7 cellular contexts compared by ENCODE assay signal in genomic region chr16:88157686-88158085, GRCh38.
DNase-seq lines count a peak whose midpoint lies in the region; ATAC-seq and TF ChIP-seq lines count a peak whose summit lies in the region.
"Not testable (repeated sequence)": the region's sequence is repeated elsewhere in the genome, so short reads cannot be mapped to it uniquely, and the experiment has no call there.

No MANE protein-coding gene starts in this region.

- TF ChIP-seq CTCF in endodermal cell (conservative IDR thresholded peaks at IDR 0.05); lower lobe of right lung (IDR thresholded peaks at IDR 0.05); ovary (IDR thresholded peaks at IDR 0.05); sigmoid colon (IDR thresholded peaks at IDR 0.05); suprapubic skin (IDR thresholded peaks at IDR 0.05): not testable (repeated sequence)

- not testable (repeated sequence) for H3K27me3 ChIP-seq in endodermal cell (ENCODE audit: control insufficient read depth, insufficient read depth, low read length, poor library complexity, severe bottlenecking); lower lobe of right lung (ENCODE audit: low read depth); ovary; sigmoid colon; suprapubic skin; aorta (ENCODE audit: control insufficient read depth in 1 of 2, insufficient read depth in 2 of 2, low read length in 1 of 2)

- H3K4me3 ChIP-seq in endodermal cell (ENCODE audit: low read length); lower lobe of right lung; ovary; sigmoid colon; suprapubic skin; aorta (ENCODE audit: low read length in 2 of 2): not testable (repeated sequence)

- H3K4me1 ChIP-seq in endodermal cell (ENCODE audit: control insufficient read depth, insufficient read depth, low read length); lower lobe of right lung; ovary (ENCODE audit: insufficient read depth); sigmoid colon; suprapubic skin; aorta (ENCODE audit: control insufficient read depth in 1 of 2, insufficient read depth in 2 of 2, low read length in 2 of 2): not testable (repeated sequence)

- 79% methylated on average over 8 of the region's 12 CpGs; no CpG with 5 or more reads in 1 of the 2 experiments for WGBS in endodermal cell (ENCODE audit: insufficient coverage in 1 of 2, insufficient read length in 1 of 2), 2 experiments
- 86 to 88% (median 86%) methylated on average over 12 of the region's 12 CpGs for WGBS in ovary, 3 donors
- WGBS in sigmoid colon, 2 donors: 77 to 82% methylated on average over 12 of the region's 12 CpGs
- WGBS in suprapubic skin: 100% methylated on average over 2 of the region's 12 CpGs
- 84 to 86% methylated on average over 7 to 12 of the region's 12 CpGs for WGBS in aorta, 2 donors

- not testable (repeated sequence) for TF ChIP-seq POLR2A in ovary (IDR thresholded peaks at IDR 0.05); sigmoid colon (IDR thresholded peaks at IDR 0.05); suprapubic skin (IDR thresholded peaks at IDR 0.05)

- H3K36me3 ChIP-seq in endodermal cell (ENCODE audit: control insufficient read depth, insufficient read depth, low read length); lower lobe of right lung; ovary; sigmoid colon; suprapubic skin; aorta (ENCODE audit: control insufficient read depth in 1 of 2, insufficient read depth in 2 of 2, low read length in 1 of 2): not testable (repeated sequence)

- intact Hi-C loops in lower lobe of right lung (cut with DNase I); ovary (cut with DNase I); sigmoid colon (cut with DNase I); aorta (cut with DNase I): not testable (repeated sequence)

- H3K9me3 Mint-ChIP-seq in endodermal cell: not testable (repeated sequence)

- DNase-seq in activated CD8-positive, alpha-beta memory T cell treated with anti-CD3 and anti-CD28 coated beads, Interleukin-2, amount 50 U/mL, for 48 hours: peak; percentile 10
- peak; percentile 7 for DNase-seq in endodermal cell
- DNase-seq in lower lobe of right lung: peak; percentile 11
- peak in 3 of 5 donors; percentile 4 to 13 (median 7) for DNase-seq in ovary
- peak; percentile 25 for DNase-seq in sigmoid colon
- peak; percentile 32 to 52 for DNase-seq in suprapubic skin (ENCODE audit: low spot score in 2 of 2)
- DNase-seq in aorta: peak; percentile 13 to 25

- H3K9me3 ChIP-seq in endodermal cell (ENCODE audit: control insufficient read depth, low read length); lower lobe of right lung; ovary; sigmoid colon; suprapubic skin; aorta (ENCODE audit: control insufficient read depth, low read length): not testable (repeated sequence)

- H3K9ac ChIP-seq in endodermal cell (ENCODE audit: extremely low read depth, low read length, poor library complexity, severe bottlenecking): not testable (repeated sequence)

- H3K27ac ChIP-seq in endodermal cell (ENCODE audit: low read depth, low read length); lower lobe of right lung; ovary; sigmoid colon; suprapubic skin; aorta (ENCODE audit: low read depth in 1 of 2, low read length in 2 of 2): not testable (repeated sequence)

- H3K4me3 Mint-ChIP-seq in endodermal cell: not testable (repeated sequence)

- H3K27me3 Mint-ChIP-seq in endodermal cell (ENCODE audit: insufficient read depth): not testable (repeated sequence)

- TF ChIP-seq EP300 in ovary (IDR thresholded peaks at IDR 0.05); sigmoid colon (IDR thresholded peaks at IDR 0.05); suprapubic skin (IDR thresholded peaks at IDR 0.05): not testable (repeated sequence)

- H3K4me1 Mint-ChIP-seq in endodermal cell: not testable (repeated sequence)

- not testable (repeated sequence) for H3K36me3 Mint-ChIP-seq in endodermal cell (ENCODE audit: low read depth)

- ATAC-seq in lower lobe of right lung; aorta (ENCODE audit: low FRiP score): not testable (repeated sequence)

- not testable (repeated sequence) for H3K27ac Mint-ChIP-seq in endodermal cell
